In the genomic region with DNA sequence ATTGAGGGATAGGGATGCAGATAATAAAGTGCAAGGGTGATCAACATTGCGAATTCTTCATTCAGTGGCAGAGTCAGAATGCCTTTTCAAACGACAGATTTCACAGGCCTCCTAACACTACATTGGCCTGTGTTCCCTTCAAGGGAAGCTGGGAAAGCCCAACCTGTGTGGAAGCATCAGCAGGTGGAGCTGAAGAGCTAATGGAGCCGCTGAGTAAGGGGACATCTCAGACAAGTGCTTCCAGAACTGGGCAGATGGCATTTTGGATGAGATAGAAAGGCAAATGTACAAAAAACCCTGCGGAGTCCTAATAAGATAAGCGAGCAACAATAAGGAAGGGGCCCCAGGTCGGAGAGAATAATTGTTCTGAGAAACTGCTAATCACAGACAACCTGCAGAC, we compare ENCODE assay signal across 9 cellular contexts. TPM values are rescaled to one million over a fixed set of nuclear protein-coding genes. Genes with fewer than 3 reads are reported as not detected.
A peak's percentile ranks its signal among the peaks of the same experiment; 100 is the strongest.
DNase-seq lines count a peak whose midpoint lies in the region; ATAC-seq, FAIRE-seq and TF ChIP-seq lines count a peak whose summit lies in the region.
"Had no signal": no experiment of that assay in that cellular context is flagged by ENCODE, and none has a peak within 500 bp of the region (broad histone marks: within the 10 kb centered on the region; RNA-seq: fewer than 3 reads in every experiment).

No MANE protein-coding gene starts in this region.

- TF ChIP-seq CTCF in fibroblast of mammary gland (conservative IDR thresholded peaks at IDR 0.05; ENCODE audit: control insufficient read depth, insufficient read depth, low read depth, low read length) = peak; percentile 24

- H3K36me3 ChIP-seq in small intestine (ENCODE audit: control insufficient read depth in 2 of 2, insufficient read depth in 2 of 2, low read length in 2 of 2) = no peaks in the 10 kb centered on the region

- peaks cover 0 to 2% of the 10 kb centered on the region in 2 donors for H3K27me3 ChIP-seq in small intestine (ENCODE audit: control insufficient read depth in 2 of 2, insufficient read depth in 2 of 2, low read length in 2 of 2)

- H3K9me3 Mint-ChIP-seq in activated naive CD4-positive, alpha-beta T cell treated with anti-CD3 and anti-CD28 coated beads for 36 hours = no peaks in the 10 kb centered on the region
- H3K9me3 Mint-ChIP-seq in activated T-helper 17 cell treated with anti-CD3 and anti-CD28 coated beads, Interleukin-2, amount 50 U/mL, for 72 hours = no peaks in the 10 kb centered on the region

- H3K27me3 Mint-ChIP-seq in activated naive CD4-positive, alpha-beta T cell treated with anti-CD3 and anti-CD28 coated beads for 36 hours (ENCODE audit: low read depth) = peaks cover 23% of the 10 kb centered on the region
- H3K27me3 Mint-ChIP-seq in activated T-helper 17 cell treated with anti-CD3 and anti-CD28 coated beads, Interleukin-2, amount 50 U/mL, for 72 hours = peaks cover 31% of the 10 kb centered on the region

- DNase-seq in activated naive CD4-positive, alpha-beta T cell treated with anti-CD3 and anti-CD28 coated beads for 36 hours = peak; percentile 17
- DNase-seq in activated naive CD4-positive, alpha-beta T cell treated with anti-CD3 and anti-CD28 coated beads, Interleukin-2, amount 50 U/mL, for 16 hours = no peak
- DNase-seq in NCI-H748 treated with DMSO at 0.1 percent for 48 hours (lab: John Stamatoyannopoulos, UW) = peak; percentile 33
- peak; percentile 15 for DNase-seq in fibroblast of mammary gland (ENCODE audit: low read depth)
- DNase-seq in small intestine = peak; percentile 9
- DNase-seq in AG08395 (ENCODE audit: low spot score) = no peak
- DNase-seq in stimulated activated CD4-positive, alpha-beta T cell treated with anti-CD3 and anti-CD28 coated beads, Interleukin-12 subunit alpha, Interleukin-12 subunit beta, amount 100 ng/mL, for 4 hours = no peak
- DNase-seq: DMS79 had no signal

- ATAC-seq in activated T-helper 17 cell treated with anti-CD3 and anti-CD28 coated beads, Interleukin-2, amount 50 U/mL, for 72 hours (replicated peaks) = no peak

- CTCF ChIA-PET in activated naive CD4-positive, alpha-beta T cell treated with anti-CD3 and anti-CD28 coated beads for 36 hours (lab: Charles Lee) = interaction anchor here (1.5 to 1.8 kb wide), 2 partner anchors 141 to 174 kb away, joined by 4 to 7 read pairs; no protein-coding TSS in a partner anchor

- H3K36me3 Mint-ChIP-seq in activated naive CD4-positive, alpha-beta T cell treated with anti-CD3 and anti-CD28 coated beads for 36 hours (ENCODE audit: low read depth) = no peaks in the 10 kb centered on the region
- H3K36me3 Mint-ChIP-seq in activated T-helper 17 cell treated with anti-CD3 and anti-CD28 coated beads, Interleukin-2, amount 50 U/mL, for 72 hours (ENCODE audit: low read depth) = no peaks in the 10 kb centered on the region

- no peak overlapping the region for H3K4me3 ChIP-seq in fibroblast of mammary gland (ENCODE audit: control insufficient read depth, low read depth, low read length)
- no peak overlapping the region for H3K4me3 ChIP-seq in small intestine (ENCODE audit: low read depth in 1 of 2, low read length in 2 of 2)

- H3K27ac Mint-ChIP-seq in activated naive CD4-positive, alpha-beta T cell treated with anti-CD3 and anti-CD28 coated beads for 36 hours = no peak overlapping the region
- H3K27ac Mint-ChIP-seq in activated T-helper 17 cell treated with anti-CD3 and anti-CD28 coated beads, Interleukin-2, amount 50 U/mL, for 72 hours = no peak overlapping the region

- H3K4me1 ChIP-seq in small intestine (ENCODE audit: control insufficient read depth in 2 of 2, insufficient read depth in 1 of 2, low read depth in 1 of 2, low read length in 1 of 2) = no peaks in the 10 kb centered on the region

- no peak overlapping the region for H3K4me3 Mint-ChIP-seq in activated naive CD4-positive, alpha-beta T cell treated with anti-CD3 and anti-CD28 coated beads for 36 hours
- H3K4me3 Mint-ChIP-seq in activated T-helper 17 cell treated with anti-CD3 and anti-CD28 coated beads, Interleukin-2, amount 50 U/mL, for 72 hours = no peak overlapping the region

- WGBS in small intestine, 3 donors = 22 to 38% (median 34%) methylated on average over 6 of the region's 6 CpGs

- H3K4me1 Mint-ChIP-seq in activated naive CD4-positive, alpha-beta T cell treated with anti-CD3 and anti-CD28 coated beads for 36 hours (ENCODE audit: low read depth) = no peaks in the 10 kb centered on the region
- H3K4me1 Mint-ChIP-seq in activated T-helper 17 cell treated with anti-CD3 and anti-CD28 coated beads, Interleukin-2, amount 50 U/mL, for 72 hours = no peaks in the 10 kb centered on the region

- H3K27ac ChIP-seq in small intestine (ENCODE audit: low read depth in 1 of 2, low read length in 1 of 2) = no peak overlapping the region

- FAIRE-seq in small intestine (lab: Jason Lieb, UNC) = no peak

- intact Hi-C loops in activated naive CD4-positive, alpha-beta T cell treated with anti-CD3 and anti-CD28 coated beads for 36 hours (cut with micrococcal nuclease) = loop anchor here (5.0 kb wide), 1 partner anchor 175 kb away; no protein-coding TSS in a partner anchor

- H3K9me3 ChIP-seq in small intestine (ENCODE audit: control insufficient read depth, low read depth) = no peaks in the 10 kb centered on the region

RNA-seq across cellular contexts. Expression of gene SLC24A5, which starts 8.5 kb away (rescaled TPM):
- not detected for total RNA-seq in activated naive CD4-positive, alpha-beta T cell treated with anti-CD3 and anti-CD28 coated beads for 36 hours
- under 1 TPM in 1 of 3 donors, not detected in 2; 0.03 TPM for polyA plus RNA-seq in small intestine
- total RNA-seq in activated T-helper 17 cell treated with anti-CD3 and anti-CD28 coated beads, Interleukin-2, amount 50 U/mL, for 72 hours = not detected

Comparison
In these comparisons a context has a peak if more than half of its experiments do, and no peak if none do; other contexts are left out.
1. DNase-seq: peak in activated naive CD4-positive, alpha-beta T cell treated with anti-CD3 and anti-CD28 coated beads for 36 hours (single experiment), NCI-H748 treated with DMSO at 0.1 percent for 48 hours (single experiment), fibroblast of mammary gland (single experiment) and small intestine (single experiment); none in activated naive CD4-positive, alpha-beta T cell treated with anti-CD3 and anti-CD28 coated beads, Interleukin-2, amount 50 U/mL, for 16 hours (single experiment), AG08395 (single experiment) and stimulated activated CD4-positive, alpha-beta T cell treated with anti-CD3 and anti-CD28 coated beads, Interleukin-12 subunit alpha, Interleukin-12 subunit beta, amount 100 ng/mL, for 4 hours (single experiment).